ENCODE assay signal across 10 cellular contexts in the genomic region with DNA sequence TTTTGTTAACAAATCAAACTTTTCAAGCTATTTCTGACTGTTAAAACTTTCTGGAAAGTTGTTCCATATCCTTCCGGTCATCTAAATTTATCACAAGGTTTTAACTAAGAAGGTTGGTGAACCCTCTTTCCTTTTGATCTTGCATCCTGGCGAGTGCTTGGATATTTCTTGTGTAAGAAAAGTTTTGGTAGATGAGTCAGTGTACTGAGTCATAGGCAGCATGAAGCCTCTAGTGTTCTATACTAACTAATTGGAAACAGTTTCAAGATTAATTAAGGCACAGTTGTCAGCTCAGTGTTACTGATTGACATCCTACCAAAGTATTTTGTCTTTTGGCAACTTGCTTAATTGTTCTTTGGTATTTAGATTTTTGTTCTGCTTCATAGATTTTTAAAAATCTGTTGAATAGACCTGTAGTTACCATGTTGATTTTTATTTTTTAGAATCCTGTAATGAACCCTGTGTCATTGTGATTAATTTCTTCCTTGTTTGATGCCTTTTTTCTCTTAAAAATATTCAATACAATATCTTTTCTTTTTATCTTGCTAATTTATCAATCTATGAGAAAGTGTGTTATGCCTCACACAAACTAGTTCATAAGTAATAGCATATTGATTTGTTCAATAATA. TPM values are rescaled to one million over a fixed set of nuclear protein-coding genes. Genes with fewer than 3 reads are reported as not detected.
DNase-seq lines count a peak whose midpoint lies in the region; ATAC-seq and TF ChIP-seq lines count a peak whose summit lies in the region.
"Had no signal": no experiment of that assay in that cellular context is flagged by ENCODE, and none has a peak within 500 bp of the region (broad histone marks: within the 10 kb centered on the region; RNA-seq: fewer than 3 reads in every experiment).

No MANE protein-coding gene starts in this region.

- no peak overlapping the region for H3K27ac Mint-ChIP-seq in activated CD8-positive, alpha-beta T cell treated with anti-CD3 and anti-CD28 coated beads for 36 hours
- no peak overlapping the region for H3K27ac Mint-ChIP-seq in activated CD8-positive, alpha-beta T cell treated with anti-CD3 and anti-CD28 coated beads, Interleukin-2, amount 10 ng/mL, durations not matched to agents 7 days and 5 days
- H3K27ac Mint-ChIP-seq: dendritic cell treated with granulocyte-macrophage colony-stimulating factor and Interleukin-4, amounts not matched to agents 40 ng/mL and 50 ng/mL, for 4 days had no signal

- H3K4me3 Mint-ChIP-seq in activated CD8-positive, alpha-beta T cell treated with anti-CD3 and anti-CD28 coated beads for 36 hours: no peak overlapping the region
- H3K4me3 Mint-ChIP-seq in activated CD8-positive, alpha-beta T cell treated with anti-CD3 and anti-CD28 coated beads, Interleukin-2, amount 10 ng/mL, durations not matched to agents 7 days and 5 days: no peak overlapping the region
- H3K4me3 Mint-ChIP-seq: dendritic cell treated with granulocyte-macrophage colony-stimulating factor and Interleukin-4, amounts not matched to agents 40 ng/mL and 50 ng/mL, for 4 days had no signal

- peak overlapping the region; percentile 35 for H3K27ac ChIP-seq in SJSA1
- H3K27ac ChIP-seq: tibial nerve had no signal

- no peak for DNase-seq in activated CD8-positive, alpha-beta T cell treated with anti-CD3 and anti-CD28 coated beads for 36 hours
- DNase-seq in activated CD8-positive, alpha-beta T cell treated with anti-CD3 and anti-CD28 coated beads, Interleukin-2, amount 10 ng/mL, durations not matched to agents 7 days and 5 days: no peak
- DNase-seq in SJSA1 (ENCODE audit: low read depth in 1 of 2, low spot score in 2 of 2) (peak; percentile 48 to 76), fibroblast of the aortic adventitia (ENCODE audit: low read depth) (peak; percentile 88), middle frontal gyrus (ENCODE audit: extremely low spot score, low spot score) (no peak), DMS53 treated with DMSO at 0.1 percent for 48 hours (lab: John Stamatoyannopoulos, UW; ENCODE audit: unreplicated experiment) (no peak)

- no peaks in the 10 kb centered on the region for H3K27me3 ChIP-seq in SJSA1 (replicated peaks)
- no peaks in the 10 kb centered on the region for H3K27me3 ChIP-seq in skeletal muscle satellite cell (ENCODE audit: control insufficient read depth, insufficient read depth, low read length)
- H3K27me3 ChIP-seq: tibial nerve had no signal

- TF ChIP-seq CTCF in activated CD8-positive, alpha-beta T cell treated with anti-CD3 and anti-CD28 coated beads for 36 hours (IDR thresholded peaks at IDR 0.05): no peak
- no peak for TF ChIP-seq CTCF in fibroblast of the aortic adventitia (IDR thresholded peaks at IDR 0.05; ENCODE audit: insufficient read depth, low read length)

- H3K9me3 ChIP-seq in SJSA1 (replicated peaks) (no peaks in the 10 kb centered on the region), skeletal muscle satellite cell (replicated peaks; ENCODE audit: low read length) (no peaks in the 10 kb centered on the region)

- POLR2A ChIA-PET in activated CD8-positive, alpha-beta T cell treated with anti-CD3 and anti-CD28 coated beads for 36 hours (lab: Charles Lee): no interaction called here
- POLR2A ChIA-PET in activated CD8-positive, alpha-beta T cell treated with anti-CD3 and anti-CD28 coated beads, Interleukin-2, amount 10 ng/mL, durations not matched to agents 7 days and 5 days (lab: Charles Lee): no interaction called here

- peak overlapping the region; percentile 20 for H3K4me2 ChIP-seq in skeletal muscle satellite cell (ENCODE audit: low read length)

- peaks cover 3% of the 10 kb centered on the region for H3K36me3 Mint-ChIP-seq in activated CD8-positive, alpha-beta T cell treated with anti-CD3 and anti-CD28 coated beads for 36 hours (ENCODE audit: low read depth)
- peaks cover 4% of the 10 kb centered on the region for H3K36me3 Mint-ChIP-seq in activated CD8-positive, alpha-beta T cell treated with anti-CD3 and anti-CD28 coated beads, Interleukin-2, amount 10 ng/mL, durations not matched to agents 7 days and 5 days (ENCODE audit: low read depth)

- ATAC-seq in activated CD8-positive, alpha-beta T cell treated with anti-CD3 and anti-CD28 coated beads for 36 hours: peak; percentile 42
- ATAC-seq in activated CD8-positive, alpha-beta T cell treated with anti-CD3 and anti-CD28 coated beads, Interleukin-2, amount 10 ng/mL, durations not matched to agents 7 days and 5 days: no peak
- no peak for ATAC-seq in GM19452 (IDR thresholded peaks at IDR 0.05; ENCODE audit: unreplicated experiment)

- intact Hi-C loops in activated CD8-positive, alpha-beta T cell treated with anti-CD3 and anti-CD28 coated beads for 36 hours (cut with micrococcal nuclease): no loop called here

- peaks cover under 1% of the 10 kb centered on the region for H3K9me3 Mint-ChIP-seq in activated CD8-positive, alpha-beta T cell treated with anti-CD3 and anti-CD28 coated beads for 36 hours
- peaks cover under 1% of the 10 kb centered on the region for H3K9me3 Mint-ChIP-seq in activated CD8-positive, alpha-beta T cell treated with anti-CD3 and anti-CD28 coated beads, Interleukin-2, amount 10 ng/mL, durations not matched to agents 7 days and 5 days (ENCODE audit: insufficient read depth)
- H3K9me3 Mint-ChIP-seq: dendritic cell treated with granulocyte-macrophage colony-stimulating factor and Interleukin-4, amounts not matched to agents 40 ng/mL and 50 ng/mL, for 4 days had no signal

- peaks cover 3% of the 10 kb centered on the region for H3K4me1 Mint-ChIP-seq in activated CD8-positive, alpha-beta T cell treated with anti-CD3 and anti-CD28 coated beads for 36 hours (ENCODE audit: low read depth)
- H3K4me1 Mint-ChIP-seq in activated CD8-positive, alpha-beta T cell treated with anti-CD3 and anti-CD28 coated beads, Interleukin-2, amount 10 ng/mL, durations not matched to agents 7 days and 5 days (ENCODE audit: low read depth): no peaks in the 10 kb centered on the region

- H3K27me3 Mint-ChIP-seq in activated CD8-positive, alpha-beta T cell treated with anti-CD3 and anti-CD28 coated beads for 36 hours: no peaks in the 10 kb centered on the region
- H3K27me3 Mint-ChIP-seq in activated CD8-positive, alpha-beta T cell treated with anti-CD3 and anti-CD28 coated beads, Interleukin-2, amount 10 ng/mL, durations not matched to agents 7 days and 5 days (ENCODE audit: low read depth): no peaks in the 10 kb centered on the region
- H3K27me3 Mint-ChIP-seq: dendritic cell treated with granulocyte-macrophage colony-stimulating factor and Interleukin-4, amounts not matched to agents 40 ng/mL and 50 ng/mL, for 4 days had no signal

- H3K4me3 ChIP-seq in SJSA1 (no peak overlapping the region), fibroblast of the aortic adventitia (ENCODE audit: low read depth, low read length) (no peak overlapping the region), skeletal muscle satellite cell (ENCODE audit: low read length) (no peak overlapping the region)
- H3K4me3 ChIP-seq: tibial nerve had no signal

- no peaks in the 10 kb centered on the region for H3K36me3 ChIP-seq in SJSA1
- no peaks in the 10 kb centered on the region for H3K36me3 ChIP-seq in skeletal muscle satellite cell (ENCODE audit: insufficient read depth, low read length)

- CTCF ChIA-PET in activated CD8-positive, alpha-beta T cell treated with anti-CD3 and anti-CD28 coated beads for 36 hours (lab: Charles Lee): no interaction called here
- CTCF ChIA-PET in activated CD8-positive, alpha-beta T cell treated with anti-CD3 and anti-CD28 coated beads, Interleukin-2, amount 10 ng/mL, durations not matched to agents 7 days and 5 days (lab: Charles Lee): no interaction called here

- no peak overlapping the region for H3K9ac ChIP-seq in skeletal muscle satellite cell (ENCODE audit: low read depth, low read length)

- peaks cover 14% of the 10 kb centered on the region for H3K4me1 ChIP-seq in SJSA1 (replicated peaks)
- peaks cover 12% of the 10 kb centered on the region for H3K4me1 ChIP-seq in skeletal muscle satellite cell (ENCODE audit: control insufficient read depth, insufficient read depth, low read length)
- H3K4me1 ChIP-seq: tibial nerve had no signal

RNA-seq across cellular contexts. Expression of a gene that starts 38.0 kb away (rescaled TPM):
- 10 to 100 TPM; 19.4 to 20.4 TPM for total RNA-seq in activated CD8-positive, alpha-beta T cell treated with anti-CD3 and anti-CD28 coated beads for 36 hours
- total RNA-seq in activated CD8-positive, alpha-beta T cell treated with anti-CD3 and anti-CD28 coated beads, Interleukin-2, amount 10 ng/mL, durations not matched to agents 7 days and 5 days: 10 to 100 TPM; 16.5 to 16.6 TPM
- 13.2 and 15.8 TPM in 2 replicates for total RNA-seq in SJSA1 (2014; rRNA removed; shearing (Covaris generic))
- 6.0 and 24.6 TPM in 2 replicates for total RNA-seq in fibroblast of the aortic adventitia (ENCODE audit: low replicate concordance)
- 11.7 and 15.1 TPM in 2 replicates for total RNA-seq in skeletal muscle satellite cell (2012; rRNA removed)

RNA-seq across cellular contexts. Expression of a gene that starts 38.3 kb away (rescaled TPM):
- 10 to 100 TPM; 22.3 to 23.2 TPM for total RNA-seq in activated CD8-positive, alpha-beta T cell treated with anti-CD3 and anti-CD28 coated beads for 36 hours
- 10 to 100 TPM; 31.8 to 35.4 TPM for total RNA-seq in activated CD8-positive, alpha-beta T cell treated with anti-CD3 and anti-CD28 coated beads, Interleukin-2, amount 10 ng/mL, durations not matched to agents 7 days and 5 days
- 33.3 and 41.1 TPM in 2 replicates for total RNA-seq in SJSA1 (2014; rRNA removed; shearing (Covaris generic))
- total RNA-seq in fibroblast of the aortic adventitia (ENCODE audit: low replicate concordance): 0.82 and 18.2 TPM in 2 replicates
- 10.6 and 12.2 TPM in 2 replicates for total RNA-seq in skeletal muscle satellite cell (2012; rRNA removed)

Comparison
In these comparisons a context has a peak if more than half of its experiments do, and no peak if none do; other contexts are left out.
1. DNase-seq: peak in SJSA1 (2 of 2) and fibroblast of the aortic adventitia (single experiment); none in activated CD8-positive, alpha-beta T cell treated with anti-CD3 and anti-CD28 coated beads for 36 hours (single experiment), activated CD8-positive, alpha-beta T cell treated with anti-CD3 and anti-CD28 coated beads, Interleukin-2, amount 10 ng/mL, durations not matched to agents 7 days and 5 days (single experiment), middle frontal gyrus (single experiment) and DMS53 treated with DMSO at 0.1 percent for 48 hours (single experiment).